In genomic region chr6:106251531-106252255, GRCh38 we compare ENCODE assay signal across 7 cellular contexts.
DNase-seq lines count a peak whose midpoint lies in the region; ATAC-seq, FAIRE-seq and TF ChIP-seq lines count a peak whose summit lies in the region.
"Not testable (repeated sequence)": the region's sequence is repeated elsewhere in the genome, so short reads cannot be mapped to it uniquely, and the experiment has no call there.

No MANE protein-coding gene starts in this region.

- not testable (repeated sequence) for H4K20me1 ChIP-seq in astrocyte (ENCODE audit: insufficient read depth, low read length)

- H3K4me3 Mint-ChIP-seq in astrocyte (ENCODE audit: unreplicated experiment); stimulated activated effector memory CD8-positive, alpha-beta T cell treated with anti-CD3 and anti-CD28 coated beads, Interleukin-12 subunit alpha, Interleukin-12 subunit beta, amount 100 ng/mL, for 72 hours: not testable (repeated sequence)

- 71% methylated on average over 6 of the region's 8 CpGs for WGBS in right lobe of liver (ENCODE audit: insufficient coverage, low coverage, low lambda C conversion rate, missing lambda C conversion rate)

- H3K36me3 Mint-ChIP-seq in astrocyte (ENCODE audit: low read depth, unreplicated experiment): not testable (repeated sequence)
- peaks cover 13% of the 10 kb centered on the region for H3K36me3 Mint-ChIP-seq in stimulated activated effector memory CD8-positive, alpha-beta T cell treated with anti-CD3 and anti-CD28 coated beads, Interleukin-12 subunit alpha, Interleukin-12 subunit beta, amount 100 ng/mL, for 72 hours

- intact Hi-C loops in Right ventricle myocardium superior (cut with DNase I); right lobe of liver (cut with DNase I): not testable (repeated sequence)

- H3K27ac Mint-ChIP-seq in astrocyte (ENCODE audit: unreplicated experiment): not testable (repeated sequence)
- H3K27ac Mint-ChIP-seq in stimulated activated effector memory CD8-positive, alpha-beta T cell treated with anti-CD3 and anti-CD28 coated beads, Interleukin-12 subunit alpha, Interleukin-12 subunit beta, amount 100 ng/mL, for 72 hours: peak overlapping the region; percentile 43

- H3K27me3 ChIP-seq in astrocyte (ENCODE audit: insufficient read depth, low read length); right lobe of liver: not testable (repeated sequence)

- DNase-seq in H54 (ENCODE audit: insufficient read length, low spot score); Right ventricle myocardium superior; right lobe of liver; stimulated activated effector memory CD8-positive, alpha-beta T cell treated with anti-CD3 and anti-CD28 coated beads, Interleukin-12 subunit alpha, Interleukin-12 subunit beta, amount 100 ng/mL, for 72 hours (ENCODE audit: low spot score in 2 of 2): not testable (repeated sequence)
- DNase-seq in RPMI7951 (ENCODE audit: low read depth): peak; percentile 71
- peak; percentile 76 for DNase-seq in astrocyte (ENCODE audit: low read depth)
- peak; percentile 75 for DNase-seq in fibroblast of gingiva (ENCODE audit: low read depth)

- H3K4me1 ChIP-seq in astrocyte (ENCODE audit: insufficient read depth, low read length) (peaks cover 38% of the 10 kb centered on the region), right lobe of liver (peaks cover 0 to 23% (median 2%) of the 10 kb centered on the region in 4 donors)

- H3K27me3 Mint-ChIP-seq in astrocyte (ENCODE audit: low read depth, unreplicated experiment): not testable (repeated sequence)

- peak overlapping the region; percentile 9 for H3K27ac ChIP-seq in astrocyte (ENCODE audit: low read depth, low read length)
- H3K27ac ChIP-seq in right lobe of liver: not testable (repeated sequence)

- peak overlapping the region; percentile 73 for H3K4me2 ChIP-seq in astrocyte (ENCODE audit: low read length)

- not testable (repeated sequence) for H3K9me3 Mint-ChIP-seq in astrocyte (ENCODE audit: unreplicated experiment); stimulated activated effector memory CD8-positive, alpha-beta T cell treated with anti-CD3 and anti-CD28 coated beads, Interleukin-12 subunit alpha, Interleukin-12 subunit beta, amount 100 ng/mL, for 72 hours

- H3K79me2 ChIP-seq in astrocyte (ENCODE audit: insufficient read depth, low read length): peaks cover 20% of the 10 kb centered on the region

- not testable (repeated sequence) for TF ChIP-seq POLR2A in H54 (IDR thresholded peaks at IDR 0.05; ENCODE audit: low read depth, low read length); right lobe of liver (IDR thresholded peaks at IDR 0.05)

- H3K4me3 ChIP-seq in astrocyte (ENCODE audit: insufficient read depth, low read depth, low read length); right lobe of liver: not testable (repeated sequence)

- H3K9me3 ChIP-seq in astrocyte (ENCODE audit: insufficient read depth, low read depth, low read length); right lobe of liver: not testable (repeated sequence)

- FAIRE-seq in H54 (lab: Jason Lieb, UNC): peak; percentile 83
- FAIRE-seq in astrocyte (lab: Jason Lieb, UNC): not testable (repeated sequence)

- peak; percentile 48 for ATAC-seq in Right ventricle myocardium superior (ENCODE audit: poor library complexity)
- peak in 3 of 4 donors; percentile 29 to 67 (median 36) for ATAC-seq in right lobe of liver
- ATAC-seq in stimulated activated effector memory CD8-positive, alpha-beta T cell treated with anti-CD3 and anti-CD28 coated beads, Interleukin-12 subunit alpha, Interleukin-12 subunit beta, amount 100 ng/mL, for 72 hours: not testable (repeated sequence)

- H2AFZ ChIP-seq in astrocyte (ENCODE audit: low read depth, low read length): not testable (repeated sequence)

- not testable (repeated sequence) for H3K9ac ChIP-seq in astrocyte (ENCODE audit: low read length)

- peaks cover 29% of the 10 kb centered on the region for H3K4me1 Mint-ChIP-seq in astrocyte (ENCODE audit: low read depth, unreplicated experiment)
- peaks cover 48% of the 10 kb centered on the region for H3K4me1 Mint-ChIP-seq in stimulated activated effector memory CD8-positive, alpha-beta T cell treated with anti-CD3 and anti-CD28 coated beads, Interleukin-12 subunit alpha, Interleukin-12 subunit beta, amount 100 ng/mL, for 72 hours

- TF ChIP-seq CTCF in astrocyte (IDR thresholded peaks at IDR 0.05; ENCODE audit: insufficient read depth, low read depth, low read length); right lobe of liver (IDR thresholded peaks at IDR 0.05): not testable (repeated sequence)

- not testable (repeated sequence) for H3K36me3 ChIP-seq in astrocyte (ENCODE audit: insufficient read depth, low read length); right lobe of liver
